Comparison of ENCODE assay signal across 17 cellular contexts in genomic region chr4:133808151-133808550, GRCh38.
DNase-seq lines count a peak whose midpoint lies in the region; TF ChIP-seq lines count a peak whose summit lies in the region.
"Had no signal": no experiment of that assay in that cellular context is flagged by ENCODE, and none has a peak within 500 bp of the region (broad histone marks: within the 10 kb centered on the region; RNA-seq: fewer than 3 reads in every experiment).

No MANE protein-coding gene starts in this region.

- no peaks in the 10 kb centered on the region for H3K79me1 ChIP-seq in mesenchymal stem cell (replicated peaks; ENCODE audit: low read length, poor library complexity, severe bottlenecking)

- no peak overlapping the region for H2BK12ac ChIP-seq in mesenchymal stem cell (ENCODE audit: low read length in 2 of 2)

- H3K79me2 ChIP-seq in MM.1S (ENCODE audit: low read length) = no peaks in the 10 kb centered on the region

- H3K4me1 ChIP-seq in MM.1S (ENCODE audit: low read length) (no peaks in the 10 kb centered on the region), mesenchymal stem cell (ENCODE audit: control insufficient read depth, insufficient read depth, low read depth, low read length) (no peaks in the 10 kb centered on the region), breast epithelium (no peaks in the 10 kb centered on the region)

- POLR2A ChIA-PET in GM10248 (lab: Yijun Ruan, JAX) = no interaction called here

- CTCF ChIA-PET in GM10248 (lab: Yijun Ruan, JAX) = no interaction called here

- H3K27me3 ChIP-seq in MM.1S (replicated peaks; ENCODE audit: insufficient read depth, low read length) (no peaks in the 10 kb centered on the region), mesenchymal stem cell (ENCODE audit: control insufficient read depth in 1 of 2, insufficient read depth in 1 of 2, low read length in 2 of 2) (no peaks in the 10 kb centered on the region), breast epithelium (no peaks in the 10 kb centered on the region)

- H4K91ac ChIP-seq in mesenchymal stem cell (ENCODE audit: low read length) = no peak overlapping the region

- no peak for TF ChIP-seq CTCF in MM.1S (IDR thresholded peaks at IDR 0.05; ENCODE audit: low read length)
- no peak for TF ChIP-seq CTCF in GM10248 (IDR thresholded peaks at IDR 0.05; ENCODE audit: control extremely low read depth, extremely low read depth, low read depth, missing control alignments)
- TF ChIP-seq CTCF in breast epithelium (IDR thresholded peaks at IDR 0.05) = no peak

- H2BK15ac ChIP-seq in mesenchymal stem cell (ENCODE audit: low read depth, poor library complexity, severe bottlenecking) = no peak overlapping the region

- no peak overlapping the region for H3K4me3 ChIP-seq in MM.1S (ENCODE audit: low read length)
- no peak overlapping the region for H3K4me3 ChIP-seq in mesenchymal stem cell (ENCODE audit: insufficient read depth in 1 of 2, low read depth in 1 of 2, low read length in 2 of 2)
- H3K4me3 ChIP-seq in breast epithelium = no peak overlapping the region

- no peak overlapping the region for H4K8ac ChIP-seq in mesenchymal stem cell (ENCODE audit: low read length)

- no peak overlapping the region for H2BK5ac ChIP-seq in mesenchymal stem cell (ENCODE audit: low read depth, low read length, poor library complexity, severe bottlenecking)

- H3K9me2 ChIP-seq in MM.1S (replicated peaks; ENCODE audit: insufficient read depth, low read length) = no peaks in the 10 kb centered on the region

- H3F3A ChIP-seq in MM.1S (ENCODE audit: insufficient read depth, low read length) = no peaks in the 10 kb centered on the region

- H3K4ac ChIP-seq in mesenchymal stem cell (ENCODE audit: low read depth in 1 of 2, low read length in 2 of 2) = no peak overlapping the region

- TF ChIP-seq POLR2A in breast epithelium (IDR thresholded peaks at IDR 0.05) = no peak

- no peak overlapping the region for H3K14ac ChIP-seq in mesenchymal stem cell (ENCODE audit: low read length in 2 of 2)

- no peak overlapping the region for H2AK5ac ChIP-seq in mesenchymal stem cell (ENCODE audit: low read length, severe bottlenecking)

- intact Hi-C loops in breast epithelium (cut with DNase I; ENCODE audit: low total_unique reads) = no loop called here

- no peak overlapping the region for H3K4me2 ChIP-seq in MM.1S (ENCODE audit: low read depth, low read length)
- no peak overlapping the region for H3K4me2 ChIP-seq in mesenchymal stem cell (ENCODE audit: low read length, poor library complexity, severe bottlenecking)

- no peaks in the 10 kb centered on the region for H3K9me3 ChIP-seq in MM.1S (replicated peaks; ENCODE audit: insufficient read depth, low read length)
- H3K9me3 ChIP-seq in mesenchymal stem cell (ENCODE audit: control insufficient read depth, low read length) = peaks cover 3% of the 10 kb centered on the region
- H3K9me3 ChIP-seq in breast epithelium = no peaks in the 10 kb centered on the region

- H2AFZ ChIP-seq in MM.1S (ENCODE audit: low read length) (no peak overlapping the region), mesenchymal stem cell (ENCODE audit: low read depth, low read length) (no peak overlapping the region)

- H3K27ac ChIP-seq in MM.1S (ENCODE audit: low read length) (peak overlapping the region; percentile 28; the same call in 1 of the 2 replicates), mesenchymal stem cell (ENCODE audit: low read length, poor library complexity, severe bottlenecking) (no peak overlapping the region), breast epithelium (no peak overlapping the region)

- DNase-seq in ELR (ENCODE audit: low read depth) = peak; percentile 23
- peak; percentile 51 for DNase-seq in MM.1S
- peak; percentile 59 for DNase-seq in OCI-M1 (lab: John Stamatoyannopoulos, UW)
- peak; percentile 30 for DNase-seq in mesenchymal stem cell
- no peak for DNase-seq in GM10248 (ENCODE audit: extremely low spot score)
- DNase-seq in NCI-H446 treated with DMSO at 0.1 percent for 48 hours (lab: John Stamatoyannopoulos, UW) = no peak
- DNase-seq in cerebellar nuclear complex (lab: John Stamatoyannopoulos, UW) = no peak
- DNase-seq in breast epithelium (ENCODE audit: low spot score in 2 of 2) = no peak
- DNase-seq: ACHN; CD4-positive, alpha-beta memory T cell; GOT3; HFFc6; KG1; NCI-H1930; NCI-H524 treated with DMSO at 0.1 percent for 48 hours; SHP77; T-helper 17 cell had no signal

- H3K23ac ChIP-seq in mesenchymal stem cell (ENCODE audit: low read length in 2 of 2) = no peak overlapping the region

- H3K9ac ChIP-seq in MM.1S (ENCODE audit: low read length) = no peak overlapping the region; the same call in 1 of the 2 replicates
- no peak overlapping the region for H3K9ac ChIP-seq in mesenchymal stem cell (ENCODE audit: low read length)

- H3K36me3 ChIP-seq in MM.1S (replicated peaks; ENCODE audit: insufficient read depth, low read length) = no peaks in the 10 kb centered on the region
- H3K36me3 ChIP-seq in mesenchymal stem cell (ENCODE audit: control insufficient read depth in 1 of 2, insufficient read depth in 2 of 2, low read depth in 1 of 2, low read length in 2 of 2) = no peaks in the 10 kb centered on the region
- H3K36me3 ChIP-seq in breast epithelium = no peaks in the 10 kb centered on the region

- whole genome bisulfite sequencing in mesenchymal stem cell = 89% methylated on average over 2 of the region's 3 CpGs

- H3K18ac ChIP-seq in mesenchymal stem cell (ENCODE audit: low read depth in 1 of 2, low read length in 2 of 2) = no peak overlapping the region

- no peaks in the 10 kb centered on the region for H4K20me1 ChIP-seq in MM.1S (ENCODE audit: insufficient read depth, low read length)

- no peak overlapping the region for H2BK120ac ChIP-seq in mesenchymal stem cell (ENCODE audit: low read depth, low read length)

Comparison
In these comparisons a context has a peak if more than half of its experiments do, and no peak if none do; other contexts are left out.
1. DNase-seq: peak in ELR (single experiment), MM.1S (single experiment), OCI-M1 (single experiment) and mesenchymal stem cell (single experiment); none in GM10248 (single experiment), NCI-H446 treated with DMSO at 0.1 percent for 48 hours (single experiment), cerebellar nuclear complex (0 of 2) and breast epithelium (0 of 2).